ENCODE assay signal across 13 cellular contexts in the genomic region with DNA sequence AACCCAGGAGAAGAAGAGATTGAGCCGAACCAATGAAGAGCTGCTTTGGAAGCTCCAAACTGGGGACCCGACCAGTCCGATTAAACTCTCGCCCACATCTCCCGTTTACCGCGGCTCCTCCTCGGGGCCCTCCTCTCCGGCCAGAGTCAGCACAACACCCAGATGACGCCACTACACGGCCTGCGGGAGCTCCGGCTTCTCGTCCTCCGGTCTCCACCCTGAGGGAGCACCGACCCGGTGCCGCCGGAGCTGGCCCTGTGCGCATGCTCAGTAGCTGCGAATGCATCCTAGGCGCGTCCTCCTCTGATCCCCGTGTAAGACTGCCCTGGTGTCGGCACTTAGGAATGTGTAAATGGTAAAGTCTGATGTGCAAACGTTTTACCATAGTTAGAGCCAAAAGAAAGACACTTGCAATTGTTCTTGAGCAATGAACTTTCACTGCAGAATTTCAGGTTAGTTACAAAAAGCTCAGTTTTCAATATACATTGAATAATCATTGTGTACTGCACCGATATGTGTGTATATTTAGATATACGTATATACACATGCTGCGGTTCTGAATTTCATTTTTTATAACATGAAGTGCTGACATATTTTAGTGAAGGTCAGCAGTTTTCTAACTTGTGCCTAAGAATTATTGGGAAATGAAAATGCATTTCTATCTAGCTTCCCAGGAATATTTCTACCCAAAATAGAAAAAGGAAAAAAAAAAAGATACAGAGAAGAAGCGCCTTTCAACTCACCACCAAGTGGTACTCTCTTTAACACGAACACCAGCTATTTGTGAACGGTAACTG.
DNase-seq lines count a peak whose midpoint lies in the region; ATAC-seq and TF ChIP-seq lines count a peak whose summit lies in the region.
"Had no signal": no experiment of that assay in that cellular context is flagged by ENCODE, and none has a peak within 500 bp of the region (broad histone marks: within the 10 kb centered on the region; RNA-seq: fewer than 3 reads in every experiment).

No MANE protein-coding gene starts in this region.

- H3K27ac ChIP-seq in A673 (ENCODE audit: low read depth, low read length, poor library complexity, severe bottlenecking) (no peak overlapping the region), left ventricle myocardium inferior (replicated peaks) (no peak overlapping the region)

- H3K9me3 ChIP-seq in A673 (ENCODE audit: low read depth, low read length, poor library complexity, severe bottlenecking) (no peaks in the 10 kb centered on the region), left ventricle myocardium inferior (replicated peaks) (no peaks in the 10 kb centered on the region)

- POLR2A ChIA-PET in A673 (lab: Charles Lee; ENCODE audit: low non-redundant PET) = interaction anchor here (0.6 to 0.7 kb wide), 2 partner anchors 85 to 268 kb away, joined by 4 to 6 read pairs; no protein-coding TSS in a partner anchor

- intact Hi-C loops in A673 (cut with micrococcal nuclease; ENCODE audit: unreplicated experiment) = loop anchor here (10.0 kb wide), 1 partner anchor 342 kb away; no protein-coding TSS in a partner anchor
- intact Hi-C loops in left colon (cut with DNase I, micrococcal nuclease) = loop anchor here in 1 of 2 donors (10.0 kb wide), 1 partner anchor 202 kb away; no protein-coding TSS in a partner anchor
- intact Hi-C loops in left ventricle myocardium inferior (cut with micrococcal nuclease) = loop anchor here (10.0 kb wide), 1 partner anchor 602 kb away; no protein-coding TSS in a partner anchor

- peak; percentile 27 for ATAC-seq in left colon
- ATAC-seq in GM18868 (IDR thresholded peaks at IDR 0.05; ENCODE audit: unreplicated experiment) = no peak
- ATAC-seq: CD8-positive, alpha-beta T cell had no signal

- DNase-seq in A673 (ENCODE audit: low spot score) = peak; percentile 54
- peak; percentile 67 for DNase-seq in GM03348 (ENCODE audit: low spot score)
- peak; percentile 76 for DNase-seq in ecto neural progenitor cell (ENCODE audit: low spot score)
- no peak for DNase-seq in left colon
- no peak for DNase-seq in ureter (ENCODE audit: low spot score)
- no peak for DNase-seq in left ventricle myocardium inferior
- no peak for DNase-seq in T1000 (lab: John Stamatoyannopoulos, UW)
- DNase-seq: CD8-positive, alpha-beta T cell; central memory CD4-positive, alpha-beta T cell; naive B cell; NCI-H1930; stimulated activated naive CD4-positive, alpha-beta T cell treated with Interleukin-2 at 50 U/mL for 16 hours had no signal

- no TSS peak for BruUV-seq in A673 (replicated peaks; lab: Mats Ljungman, UMichigan)

- no peaks in the 10 kb centered on the region for H3K27me3 ChIP-seq in A673 (replicated peaks; ENCODE audit: insufficient read depth, low read depth, low read length, poor library complexity)
- peaks cover 20% of the 10 kb centered on the region for H3K27me3 ChIP-seq in left ventricle myocardium inferior (ENCODE audit: low read depth)

- H3K36me3 ChIP-seq in A673 (ENCODE audit: insufficient read depth, low read length, poor library complexity, severe bottlenecking) (no peaks in the 10 kb centered on the region), left ventricle myocardium inferior (peaks cover 35% of the 10 kb centered on the region)

- H3K4me1 ChIP-seq in A673 (ENCODE audit: insufficient read depth, low read length, poor library complexity, severe bottlenecking) = no peaks in the 10 kb centered on the region
- peaks cover 17% of the 10 kb centered on the region for H3K4me1 ChIP-seq in left ventricle myocardium inferior

- TF ChIP-seq CTCF in A673 (conservative IDR thresholded peaks at IDR 0.05; ENCODE audit: low read depth, low read length) (no peak), left ventricle myocardium inferior (IDR thresholded peaks at IDR 0.05; ENCODE audit: borderline replicate concordance) (no peak)

- peak overlapping the region; percentile 37 for H3K4me3 ChIP-seq in A673 (ENCODE audit: low read depth, low read length, poor library complexity, severe bottlenecking)
- no peak overlapping the region for H3K4me3 ChIP-seq in left ventricle myocardium inferior

- CTCF ChIA-PET in A673 (lab: Charles Lee) = interaction anchor here (0.9 to 1.2 kb wide), 3 partner anchors 268 to 612 kb away, joined by 3 read pairs; no protein-coding TSS in a partner anchor

Comparison
In these comparisons a context has a peak if more than half of its experiments do, and no peak if none do; other contexts are left out.
1. DNase-seq: peak in A673 (single experiment), GM03348 (single experiment) and ecto neural progenitor cell (single experiment); none in left colon (0 of 2), ureter (single experiment), left ventricle myocardium inferior (single experiment) and T1000 (single experiment).